ENCODE assay signal across 31 cellular contexts in the genomic region with DNA sequence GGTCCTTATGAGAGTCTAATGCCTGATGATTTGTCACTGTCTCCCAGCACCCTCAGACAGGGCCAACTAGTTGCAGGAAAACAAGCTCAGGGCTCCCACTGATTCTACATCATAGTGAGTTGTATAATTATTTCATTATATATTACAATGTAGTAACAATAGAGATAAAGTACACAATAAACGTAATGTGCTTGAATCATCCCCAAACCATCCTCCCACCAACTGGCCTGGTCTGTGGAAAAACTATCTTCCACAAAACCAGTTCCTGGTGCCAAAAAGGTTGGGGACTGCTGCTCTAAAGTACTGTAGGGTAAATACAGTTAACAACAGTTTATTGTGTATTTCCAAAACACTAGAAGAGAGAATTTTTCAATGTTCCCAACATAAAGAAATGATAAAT.
A peak's percentile ranks its signal among the peaks of the same experiment; 100 is the strongest.
DNase-seq lines count a peak whose midpoint lies in the region; TF ChIP-seq lines count a peak whose summit lies in the region.
"Had no signal": no experiment of that assay in that cellular context is flagged by ENCODE, and none has a peak within 500 bp of the region (broad histone marks: within the 10 kb centered on the region; RNA-seq: fewer than 3 reads in every experiment).

No MANE protein-coding gene starts in this region.

- H3K27ac Mint-ChIP-seq in Calu3 (ENCODE audit: unreplicated experiment): no peak overlapping the region
- H3K27ac Mint-ChIP-seq: activated CD4-positive, alpha-beta T cell treated with anti-CD3 and anti-CD28 coated beads for 36 hours; activated CD8-positive, alpha-beta T cell treated with anti-CD3 and anti-CD28 coated beads, Interleukin-2, amount 10 ng/mL, durations not matched to agents 7 days and 5 days; activated T-helper 17 cell treated with anti-CD3 and anti-CD28 coated beads, Interleukin-2, amount 50 U/mL, for 72 hours; CD8-positive, alpha-beta T cell had no signal

- H3K4me1 Mint-ChIP-seq in Calu3 (ENCODE audit: low read depth, unreplicated experiment): no peaks in the 10 kb centered on the region
- H3K4me1 Mint-ChIP-seq: activated CD4-positive, alpha-beta T cell treated with anti-CD3 and anti-CD28 coated beads for 36 hours had no signal

- no peak for TF ChIP-seq CTCF in Calu3 (IDR thresholded peaks at IDR 0.05; ENCODE audit: unreplicated experiment)

- no peak overlapping the region for H3K4me3 ChIP-seq in skeletal muscle cell (ENCODE audit: low read depth, low read length)
- H3K4me3 ChIP-seq: coronary artery, GM12878, heart right ventricle, lower lobe of right lung, Peyer's patch, suprapubic skin had no signal

- DNase-seq in EH (ENCODE audit: low read depth) (peak; percentile 69), amniotic epithelial cell (ENCODE audit: low read depth) (peak; percentile 64), fibroblast of peridontal ligament (ENCODE audit: extremely low read depth) (peak; percentile 23), skeletal muscle cell (ENCODE audit: low read depth) (peak; percentile 8), Calu3 (no peak), NCI-H2107 treated with DMSO at 0.1 percent for 48 hours (lab: John Stamatoyannopoulos, UW; ENCODE audit: unreplicated experiment) (no peak)
- DNase-seq in activated CD4-positive, CD25-positive, alpha-beta regulatory T cell (lab: John Stamatoyannopoulos, UW): no peak
- DNase-seq: ACHN; activated CD4-positive, alpha-beta T cell treated with anti-CD3 and anti-CD28 coated beads for 36 hours; activated CD8-positive, alpha-beta T cell treated with anti-CD3 and anti-CD28 coated beads, Interleukin-2, amount 10 ng/mL, durations not matched to agents 7 days and 5 days; activated naive CD4-positive, alpha-beta T cell treated with anti-CD3 and anti-CD28 coated beads, Interleukin-2, amount 50 U/mL, for 16 hours; amniotic stem cell; BE2C; CD8-positive, alpha-beta T cell; effector memory CD4-positive, alpha-beta T cell; foreskin keratinocyte; H7; heart right ventricle; KG1; lower lobe of right lung; naive thymus-derived CD8-positive, alpha-beta T cell; NCI-H1930; NCI-H2227 treated with DMSO at 0.1 percent for 48 hours; NCI-H526 treated with DMSO at 0.1 percent for 48 hours; Peyer's patch; SHP77 treated with DMSO at 0.1 percent for 48 hours; stimulated activated naive CD4-positive, alpha-beta T cell had no signal

- no peak overlapping the region for H3K4me3 Mint-ChIP-seq in Calu3 (ENCODE audit: low read depth, unreplicated experiment)
- H3K4me3 Mint-ChIP-seq: activated CD4-positive, alpha-beta T cell treated with anti-CD3 and anti-CD28 coated beads for 36 hours; activated CD8-positive, alpha-beta T cell treated with anti-CD3 and anti-CD28 coated beads, Interleukin-2, amount 10 ng/mL, durations not matched to agents 7 days and 5 days; activated T-helper 17 cell treated with anti-CD3 and anti-CD28 coated beads, Interleukin-2, amount 50 U/mL, for 72 hours; CD8-positive, alpha-beta T cell; naive thymus-derived CD8-positive, alpha-beta T cell had no signal

- intact Hi-C loops in Calu3 (cut with micrococcal nuclease; ENCODE audit: unreplicated experiment): no loop called here

- H3K9me3 Mint-ChIP-seq in Calu3 (ENCODE audit: low read depth, unreplicated experiment): peaks cover 2% of the 10 kb centered on the region
- H3K9me3 Mint-ChIP-seq: activated T-helper 17 cell treated with anti-CD3 and anti-CD28 coated beads, Interleukin-2, amount 50 U/mL, for 72 hours; CD8-positive, alpha-beta T cell; naive thymus-derived CD8-positive, alpha-beta T cell had no signal

- no TSS peak for BruUV-seq in Calu3 (replicated peaks; lab: Mats Ljungman, UMichigan)

- CTCF ChIA-PET in Calu3 (lab: Charles Lee): no interaction called here

- H3K27me3 Mint-ChIP-seq in Calu3 (ENCODE audit: unreplicated experiment): no peaks in the 10 kb centered on the region
- H3K27me3 Mint-ChIP-seq: activated CD4-positive, alpha-beta T cell treated with anti-CD3 and anti-CD28 coated beads for 36 hours; activated T-helper 17 cell treated with anti-CD3 and anti-CD28 coated beads, Interleukin-2, amount 50 U/mL, for 72 hours; naive thymus-derived CD8-positive, alpha-beta T cell had no signal

- H3K36me3 Mint-ChIP-seq in Calu3 (ENCODE audit: insufficient read depth, unreplicated experiment): peaks cover 37% of the 10 kb centered on the region

Comparison
In these comparisons a context has a peak if more than half of its experiments do, and no peak if none do; other contexts are left out.
1. DNase-seq: peak in EH (single experiment), amniotic epithelial cell (single experiment), fibroblast of peridontal ligament (single experiment) and skeletal muscle cell (single experiment); none in Calu3 (single experiment), activated CD4-positive, CD25-positive, alpha-beta regulatory T cell (0 of 4) and NCI-H2107 treated with DMSO at 0.1 percent for 48 hours (single experiment).